ENCODE assay signal across 20 cellular contexts in genomic region chr7:19213746-19214145, GRCh38.
DNase-seq lines count a peak whose midpoint lies in the region; ATAC-seq and TF ChIP-seq lines count a peak whose summit lies in the region.
"Had no signal": no experiment of that assay in that cellular context is flagged by ENCODE, and none has a peak within 500 bp of the region (broad histone marks: within the 10 kb centered on the region; RNA-seq: fewer than 3 reads in every experiment).

No MANE protein-coding gene starts in this region.

- H3K4me1 ChIP-seq in foreskin keratinocyte = no peaks in the 10 kb centered on the region

- DNase-seq in COR-L47 (lab: John Stamatoyannopoulos, UW) (peak; percentile 26), LoVo (ENCODE audit: low spot score) (peak; percentile 44), SHP77 (lab: John Stamatoyannopoulos, UW) (peak; percentile 72 to 88), foreskin keratinocyte (peak in 1 of 2 donors; percentile 24), NCI-H2227 treated with DMSO at 0.1 percent for 48 hours (lab: John Stamatoyannopoulos, UW) (no peak), NCI-H2196 (lab: John Stamatoyannopoulos, UW; ENCODE audit: unreplicated experiment) (no peak), GM19238 (ENCODE audit: insufficient read length, low spot score) (no peak), NCI-H1092 treated with DMSO at 0.1 percent for 48 hours (lab: John Stamatoyannopoulos, UW) (no peak)
- DNase-seq: C1 segment of cervical spinal cord; GDM1; Kasumi-1; MV-4-11; NCI-H187 treated with DMSO at 0.1 percent for 48 hours; NCI-H345; NCI-H526 treated with DMSO at 0.1 percent for 48 hours; NK-92 treated with Interleukin-12 subunit alpha and Interleukin-12 subunit beta, amount 100 ng/mL, for 24 hours; RPMI8226; T-helper 17 cell had no signal

- no peaks in the 10 kb centered on the region for H3K27me3 ChIP-seq in foreskin keratinocyte
- H3K27me3 ChIP-seq: SJSA1 had no signal

- H3K27ac ChIP-seq in foreskin keratinocyte = no peak overlapping the region
- H3K27ac ChIP-seq: SJSA1 had no signal

- no peak for TF ChIP-seq CTCF in foreskin keratinocyte (conservative IDR thresholded peaks at IDR 0.05)

- ATAC-seq in foreskin keratinocyte = peak; percentile 40
- ATAC-seq: GM23338, T-helper 17 cell had no signal

Comparison
In these comparisons a context has a peak if more than half of its experiments do, and no peak if none do; other contexts are left out.
1. DNase-seq: peak in COR-L47 (single experiment), LoVo (single experiment) and SHP77 (2 of 2); none in NCI-H2227 treated with DMSO at 0.1 percent for 48 hours (single experiment), NCI-H2196 (single experiment), GM19238 (single experiment) and NCI-H1092 treated with DMSO at 0.1 percent for 48 hours (single experiment).